22 cellular contexts compared by ENCODE assay signal in the genomic region with DNA sequence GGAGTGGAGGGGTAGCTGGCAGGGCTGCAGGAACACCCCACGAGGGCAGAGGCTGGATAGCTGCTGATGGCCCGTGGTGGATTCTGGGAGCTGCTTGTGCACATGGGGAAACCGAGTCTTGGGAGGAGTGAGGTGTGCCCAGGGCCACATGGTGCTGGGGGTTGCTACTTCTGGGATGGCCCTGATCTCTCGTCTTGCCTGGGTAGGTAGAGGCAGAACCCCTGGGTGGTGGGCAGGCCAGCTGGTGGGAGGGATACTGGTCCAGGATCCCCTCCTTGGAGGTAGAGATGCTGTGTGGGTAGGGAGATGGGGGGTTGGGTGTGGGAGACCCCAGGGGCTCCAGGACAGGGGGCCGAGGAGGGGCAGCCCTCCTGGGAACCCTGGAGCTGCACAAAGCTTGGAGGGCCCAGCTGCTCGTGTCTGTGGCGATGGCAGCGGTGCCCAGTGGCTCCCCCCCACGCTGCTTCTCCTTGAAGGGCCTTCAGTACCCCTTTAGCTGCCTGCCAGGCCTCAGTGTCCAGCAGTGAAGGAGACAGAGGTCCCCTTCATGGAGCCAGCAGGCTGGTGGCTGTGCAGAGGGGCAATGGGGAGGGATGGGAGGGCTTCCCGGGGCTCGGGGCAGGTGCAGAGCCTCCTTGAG. TPM values are rescaled to one million over a fixed set of nuclear protein-coding genes. Genes with fewer than 3 reads are reported as not detected.
A peak's percentile ranks its signal among the peaks of the same experiment; 100 is the strongest.
DNase-seq lines count a peak whose midpoint lies in the region; ATAC-seq, FAIRE-seq and TF ChIP-seq lines count a peak whose summit lies in the region.
"Had no signal": no experiment of that assay in that cellular context is flagged by ENCODE, and none has a peak within 500 bp of the region (broad histone marks: within the 10 kb centered on the region; RNA-seq: fewer than 3 reads in every experiment).

No MANE protein-coding gene starts in this region.

- no peaks in the 10 kb centered on the region for H3K9me3 ChIP-seq in body of pancreas
- H3K9me3 ChIP-seq in kidney (ENCODE audit: control insufficient read depth in 1 of 2, low read length in 2 of 2) = no peaks in the 10 kb centered on the region
- no peaks in the 10 kb centered on the region for H3K9me3 ChIP-seq in neuronal stem cell (replicated peaks in 1 of 2; ENCODE audit: control insufficient read depth in 2 of 2, insufficient read depth in 1 of 2, low read depth in 1 of 2, low read length in 2 of 2)
- H3K9me3 ChIP-seq: A549 had no signal

- H3K4me1 ChIP-seq in body of pancreas = peaks cover 30% of the 10 kb centered on the region
- peaks cover 0 to 9% of the 10 kb centered on the region in 2 donors for H3K4me1 ChIP-seq in kidney (ENCODE audit: control insufficient read depth in 1 of 2, insufficient read depth in 1 of 2, low read depth in 1 of 2, low read length in 2 of 2)
- H3K4me1 ChIP-seq in neuronal stem cell (ENCODE audit: control insufficient read depth in 2 of 2, insufficient read depth in 1 of 2, low read depth in 1 of 2, low read length in 2 of 2) = peaks cover 1 to 23% of the 10 kb centered on the region in 2 donors

- H3K27me3 ChIP-seq in body of pancreas (no peaks in the 10 kb centered on the region), neuronal stem cell (ENCODE audit: control insufficient read depth in 3 of 3, insufficient read depth in 3 of 3, low read depth in 1 of 3, low read length in 3 of 3) (peaks cover 0 to 37% (median 12%) of the 10 kb centered on the region in 3 experiments)

- no peak overlapping the region for H4K91ac ChIP-seq in neuronal stem cell (ENCODE audit: low read depth, low read length, poor library complexity)

- H3K9me3 Mint-ChIP-seq in CD14-positive monocyte = peaks cover 0 to 8% (median under 1%) of the 10 kb centered on the region in 7 donors
- H3K9me3 Mint-ChIP-seq in activated naive CD8-positive, alpha-beta T cell treated with anti-CD3 and anti-CD28 coated beads for 36 hours = no peaks in the 10 kb centered on the region
- H3K9me3 Mint-ChIP-seq: CD8-positive, alpha-beta memory T cell; HFFc6 had no signal

- no peak overlapping the region for H3K4me3 Mint-ChIP-seq in CD14-positive monocyte
- no peak overlapping the region for H3K4me3 Mint-ChIP-seq in activated naive CD8-positive, alpha-beta T cell treated with anti-CD3 and anti-CD28 coated beads for 36 hours
- H3K4me3 Mint-ChIP-seq: HFFc6 had no signal

- no peak overlapping the region for H3K4me2 ChIP-seq in neuronal stem cell (ENCODE audit: insufficient read depth, low read length, poor library complexity, severe bottlenecking)
- H3K4me2 ChIP-seq: A549, KMS-11, PC-9 had no signal

- no peak for TF ChIP-seq CTCF in CD14-positive monocyte (IDR thresholded peaks at IDR 0.05)
- no peak for TF ChIP-seq CTCF in body of pancreas (IDR thresholded peaks at IDR 0.05)
- no peak for TF ChIP-seq CTCF in kidney (IDR thresholded peaks at IDR 0.05; ENCODE audit: borderline replicate concordance, extremely low read depth, insufficient read depth)

- TF ChIP-seq POLR2A in body of pancreas (IDR thresholded peaks at IDR 0.05) = no peak

- ATAC-seq in body of pancreas = no peak

- FAIRE-seq in kidney (lab: Jason Lieb, UNC) = no peak
- FAIRE-seq: A549, D721Med, GM12892, GM18507 had no signal

- H3K4me3 ChIP-seq in body of pancreas (no peak overlapping the region), kidney (ENCODE audit: low read length in 2 of 2) (no peak overlapping the region), neuronal stem cell (ENCODE audit: low read length in 2 of 2) (peak overlapping the region in 1 of 2 donors; percentile 12)
- H3K4me3 ChIP-seq: A549, PC-9 had no signal

- H3K9ac ChIP-seq in kidney (ENCODE audit: low read length in 2 of 2) (no peak overlapping the region), neuronal stem cell (ENCODE audit: low read depth, low read length, poor library complexity) (no peak overlapping the region)
- H3K9ac ChIP-seq: KMS-11 had no signal

- H3K27ac ChIP-seq in body of pancreas = peak overlapping the region in 3 of 4 donors; percentile 3 to 65 (median 61)
- no peak overlapping the region for H3K27ac ChIP-seq in kidney (ENCODE audit: low read depth in 2 of 2, low read length in 2 of 2)
- no peak overlapping the region for H3K27ac ChIP-seq in neuronal stem cell (replicated peaks; ENCODE audit: low read length)
- H3K27ac ChIP-seq: A549, KMS-11, PC-9 had no signal

- no peak overlapping the region for H3K18ac ChIP-seq in neuronal stem cell (ENCODE audit: low read length)

- intact Hi-C loops in CD14-positive monocyte (cut with micrococcal nuclease) = no loop called here
- intact Hi-C loops in body of pancreas (cut with DNase I) = no loop called here
- intact Hi-C loops in kidney (cut with DNase I) = no loop called here

- peak overlapping the region; percentile 60 for H2BK5ac ChIP-seq in neuronal stem cell (ENCODE audit: low read length)

- H2AK5ac ChIP-seq in neuronal stem cell (ENCODE audit: low read depth, low read length) = no peak overlapping the region

- H3K36me3 Mint-ChIP-seq in CD14-positive monocyte = no peaks in the 10 kb centered on the region
- H3K36me3 Mint-ChIP-seq in activated naive CD8-positive, alpha-beta T cell treated with anti-CD3 and anti-CD28 coated beads for 36 hours = no peaks in the 10 kb centered on the region
- H3K36me3 Mint-ChIP-seq: CD8-positive, alpha-beta memory T cell had no signal

- H3K27me3 Mint-ChIP-seq in CD14-positive monocyte (ENCODE audit: low read depth in 3 of 3) = peaks cover 16 to 43% (median 21%) of the 10 kb centered on the region in 3 donors
- peaks cover 19% of the 10 kb centered on the region for H3K27me3 Mint-ChIP-seq in activated naive CD8-positive, alpha-beta T cell treated with anti-CD3 and anti-CD28 coated beads for 36 hours

- DNase-seq in CD14-positive monocyte (ENCODE audit: low spot score) = peak; percentile 40
- DNase-seq in body of pancreas = no peak
- peak; percentile 54 for DNase-seq in kidney
- DNase-seq in neuronal stem cell (ENCODE audit: low spot score) = no peak
- DNase-seq in activated naive CD8-positive, alpha-beta T cell treated with anti-CD3 and anti-CD28 coated beads for 36 hours = no peak
- DNase-seq in activated CD4-positive, alpha-beta T cell treated with anti-CD3 and anti-CD28 coated beads for 4 hours = no peak
- DNase-seq in activated CD4-positive, CD25-positive, alpha-beta regulatory T cell (lab: John Stamatoyannopoulos, UW) = no peak
- DNase-seq: HFFc6, MV-4-11, NCI-H1417, NCI-H187, NCI-H226, NCI-H524, NCI-H82, PC-9 had no signal

- no peak overlapping the region for H2BK15ac ChIP-seq in neuronal stem cell (ENCODE audit: low read length)

- no peaks in the 10 kb centered on the region for H3K36me3 ChIP-seq in body of pancreas (replicated peaks in 1 of 2; ENCODE audit: insufficient read depth in 1 of 2, low read depth in 2 of 2)
- H3K36me3 ChIP-seq in kidney (ENCODE audit: control insufficient read depth in 1 of 2, insufficient read depth in 2 of 2, low read length in 2 of 2) = no peaks in the 10 kb centered on the region
- peaks cover 0 to 44% of the 10 kb centered on the region in 2 donors for H3K36me3 ChIP-seq in neuronal stem cell (replicated peaks in 1 of 2; ENCODE audit: control insufficient read depth in 2 of 2, insufficient read depth in 2 of 2, low read length in 2 of 2)

- no peak overlapping the region for H3K4ac ChIP-seq in neuronal stem cell (ENCODE audit: low read length)

- H3K23ac ChIP-seq in neuronal stem cell (ENCODE audit: low read depth, low read length, poor library complexity) = peak overlapping the region; percentile 85

- no peak overlapping the region for H2AFZ ChIP-seq in neuronal stem cell (ENCODE audit: low read length)
- H2AFZ ChIP-seq: PC-9 had no signal

- no peak overlapping the region for H2BK120ac ChIP-seq in neuronal stem cell (ENCODE audit: low read depth, low read length)

- H3K27ac Mint-ChIP-seq in CD14-positive monocyte = no peak overlapping the region
- H3K27ac Mint-ChIP-seq in activated naive CD8-positive, alpha-beta T cell treated with anti-CD3 and anti-CD28 coated beads for 36 hours = no peak overlapping the region
- H3K27ac Mint-ChIP-seq: CD8-positive, alpha-beta memory T cell; HFFc6 had no signal

- peak overlapping the region; percentile 31 for H3K14ac ChIP-seq in neuronal stem cell (ENCODE audit: low read length)

- 72 to 81% methylated on average over 3 to 11 of the region's 11 CpGs for WGBS in body of pancreas, 2 donors
- WGBS in neuronal stem cell (ENCODE audit: extremely low coverage in 2 of 2, insufficient read length in 2 of 2, insufficient replicate concordance in 1 of 2), 2 donors = no CpG with 5 or more reads among the region's 11 CpGs

- no peak overlapping the region for H4K8ac ChIP-seq in neuronal stem cell (ENCODE audit: low read depth, low read length)

- H3K4me1 Mint-ChIP-seq in CD14-positive monocyte = peaks cover 2% of the 10 kb centered on the region
- H3K4me1 Mint-ChIP-seq in activated naive CD8-positive, alpha-beta T cell treated with anti-CD3 and anti-CD28 coated beads for 36 hours = peaks cover 3% of the 10 kb centered on the region

- H2BK12ac ChIP-seq in neuronal stem cell (ENCODE audit: low read length) = no peak overlapping the region

- H3K79me1 ChIP-seq in neuronal stem cell (ENCODE audit: low read depth, low read length) = peaks cover 7% of the 10 kb centered on the region

RNA-seq across cellular contexts. Expression of gene NAT8L, which starts 3.2 kb away (rescaled TPM):
- not detected for polyA plus RNA-seq in CD14-positive monocyte
- total RNA-seq in body of pancreas = 10 to 100 TPM in 1 of 2 donors, 1 to 10 TPM in 1; 3.6 to 18.8 TPM
- 2.7 TPM for total RNA-seq in kidney
- polyA plus RNA-seq in kidney (ENCODE audit: insufficient read depth, low read depth, low replicate concordance) = 12.5 TPM
- polyA plus RNA-seq in neuronal stem cell (2013, experiment 1 of 2) = 5.1 TPM
- polyA plus RNA-seq in neuronal stem cell (2013, experiment 2 of 2) = 5.2 TPM
- under 1 TPM; 0.56 to 0.60 TPM for total RNA-seq in activated naive CD8-positive, alpha-beta T cell treated with anti-CD3 and anti-CD28 coated beads for 36 hours
- total RNA-seq: HT-29 had no signal
- polyA plus RNA-seq: CD8-positive, alpha-beta memory T cell had no signal

RNA-seq across cellular contexts. Expression of gene NELFA, which starts 53.5 kb away (rescaled TPM):
- polyA plus RNA-seq in CD14-positive monocyte (10 to 100 TPM; 10.0 to 10.5 TPM), kidney (ENCODE audit: insufficient read depth, low read depth, low replicate concordance) (17.8 TPM)
- total RNA-seq in body of pancreas (10 to 100 TPM; 19.7 to 74.5 TPM), kidney (39.1 TPM)
- 42.9 TPM for polyA plus RNA-seq in neuronal stem cell (2013, experiment 1 of 2)
- 44.3 TPM for polyA plus RNA-seq in neuronal stem cell (2013, experiment 2 of 2)
- total RNA-seq in activated naive CD8-positive, alpha-beta T cell treated with anti-CD3 and anti-CD28 coated beads for 36 hours = 10 to 100 TPM; 44.8 to 46.2 TPM

Comparison
In these comparisons a context has a peak if more than half of its experiments do, and no peak if none do; other contexts are left out.
1. DNase-seq: peak in CD14-positive monocyte (single experiment) and kidney (single experiment); none in body of pancreas (0 of 4), neuronal stem cell (single experiment), activated naive CD8-positive, alpha-beta T cell treated with anti-CD3 and anti-CD28 coated beads for 36 hours (single experiment), activated CD4-positive, alpha-beta T cell treated with anti-CD3 and anti-CD28 coated beads for 4 hours (0 of 2) and activated CD4-positive, CD25-positive, alpha-beta regulatory T cell (0 of 4).
2. H3K27ac ChIP-seq: peak in body of pancreas (3 of 4); none in kidney (0 of 2) and neuronal stem cell (single experiment).